In the genomic region with DNA sequence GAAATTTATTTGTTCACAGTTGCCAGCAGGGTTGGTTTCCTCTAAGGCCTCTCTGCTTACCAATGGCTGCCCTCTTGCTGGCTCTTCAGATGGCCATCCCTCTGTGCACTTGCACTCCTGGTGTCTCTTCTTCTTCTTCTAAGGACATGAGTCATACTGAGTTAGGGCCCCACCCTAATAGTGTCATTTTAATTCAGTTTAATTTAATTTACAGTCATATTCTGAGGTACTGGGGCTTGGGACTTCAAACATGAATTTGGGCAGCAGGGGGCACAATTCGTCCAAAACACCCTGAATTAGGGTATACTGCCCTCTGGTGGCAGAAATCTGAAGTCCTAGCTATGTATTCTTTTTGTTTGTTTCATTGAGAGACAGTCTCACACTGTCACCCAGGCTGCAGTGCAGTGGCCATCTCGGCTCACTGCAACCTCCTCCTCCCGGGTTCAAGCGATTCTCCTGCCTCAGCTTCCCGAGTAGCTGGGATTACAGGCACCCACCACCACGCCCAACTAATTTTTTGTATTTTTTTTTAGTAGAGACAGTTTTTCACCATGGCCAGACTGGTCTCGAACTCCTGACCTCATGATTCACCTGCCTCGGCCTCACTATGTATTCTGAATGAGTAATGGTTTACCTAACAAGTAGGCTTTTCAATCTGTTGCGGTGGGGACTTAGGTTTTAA, we compare ENCODE assay signal across 8 cellular contexts. TPM values are rescaled to one million over a fixed set of nuclear protein-coding genes. Genes with fewer than 3 reads are reported as not detected.
A peak's percentile ranks its signal among the peaks of the same experiment; 100 is the strongest.
DNase-seq lines count a peak whose midpoint lies in the region; ATAC-seq, FAIRE-seq and TF ChIP-seq lines count a peak whose summit lies in the region.

No MANE protein-coding gene starts in this region.

- FAIRE-seq in GM12892 (lab: Jason Lieb, UNC): no peak

- no peak for TF ChIP-seq POLR2A in GM12892 (IDR thresholded peaks at IDR 0.05; ENCODE audit: low read depth, low read length)

- ATAC-seq in HG03378 (IDR thresholded peaks at IDR 0.05; ENCODE audit: unreplicated experiment) (peak; percentile 75), left lobe of liver (peak; percentile 99), HG02763 (IDR thresholded peaks at IDR 0.05; ENCODE audit: unreplicated experiment) (no peak)
- peak; percentile 78 to 80 for ATAC-seq in activated CD4-positive, CD25-positive, alpha-beta regulatory T cell treated with anti-CD3 and anti-CD28 coated beads, Interleukin-2, amount 50 U/mL, for 24 hours

- DNase-seq in GM12892 (ENCODE audit: insufficient read length): peak; percentile 15
- peak; percentile 47 for DNase-seq in NCI-H510A (lab: John Stamatoyannopoulos, UW)
- DNase-seq in cerebellar cortex (ENCODE audit: low spot score): peak; percentile 85
- peak; percentile 72 for DNase-seq in left lobe of liver (ENCODE audit: low spot score)
- DNase-seq in stimulated activated CD4-positive, alpha-beta T cell treated with anti-CD3 and anti-CD28 coated beads, Interleukin-4, amount 100 ng/mL, for 1 hour: peak; percentile 77

RNA-seq across cellular contexts. Expression of a gene that starts 19.8 kb away (rescaled TPM):
- polyA plus RNA-seq in GM12892 (2012; ENCODE audit: missing spikeins): 20.0 TPM
- total RNA-seq in left lobe of liver: 7.6 TPM

RNA-seq across cellular contexts. Expression of a gene that starts 20.1 kb away (rescaled TPM):
- 17.5 TPM for polyA plus RNA-seq in GM12892 (2012; ENCODE audit: missing spikeins)
- 12.2 TPM for total RNA-seq in left lobe of liver

RNA-seq across cellular contexts. Expression of a gene that starts 54.7 kb away (rescaled TPM):
- 51.6 TPM for polyA plus RNA-seq in GM12892 (2012; ENCODE audit: missing spikeins)
- 8.6 TPM for total RNA-seq in left lobe of liver

RNA-seq across cellular contexts. Expression of a gene that starts 54.7 kb away (rescaled TPM):
- polyA plus RNA-seq in GM12892 (2012; ENCODE audit: missing spikeins): 1.8 TPM
- total RNA-seq in left lobe of liver: 1.2 TPM

Comparison
In these comparisons a context has a peak if more than half of its experiments do, and no peak if none do; other contexts are left out.
1. DNase-seq: peak in every context shown above with its lines; median percentile 85 in cerebellar cortex; 77 in stimulated activated CD4-positive, alpha-beta T cell treated with anti-CD3 and anti-CD28 coated beads, Interleukin-4, amount 100 ng/mL, for 1 hour; 72 in left lobe of liver; 47 in NCI-H510A; 15 in GM12892.